In genomic region chr1:221246628-221247027, GRCh38 we compare ENCODE assay signal across 2 cellular contexts.
A peak's percentile ranks its signal among the peaks of the same experiment; 100 is the strongest.
TF ChIP-seq lines count a peak whose summit lies in the region.

No MANE protein-coding gene starts in this region.

TF ChIP-seq in HepG2, 621 proteins besides CTCF, POLR2A, EP300 and RAD21 (continues in another document):
- TF ChIP-seq, protein P1, sequence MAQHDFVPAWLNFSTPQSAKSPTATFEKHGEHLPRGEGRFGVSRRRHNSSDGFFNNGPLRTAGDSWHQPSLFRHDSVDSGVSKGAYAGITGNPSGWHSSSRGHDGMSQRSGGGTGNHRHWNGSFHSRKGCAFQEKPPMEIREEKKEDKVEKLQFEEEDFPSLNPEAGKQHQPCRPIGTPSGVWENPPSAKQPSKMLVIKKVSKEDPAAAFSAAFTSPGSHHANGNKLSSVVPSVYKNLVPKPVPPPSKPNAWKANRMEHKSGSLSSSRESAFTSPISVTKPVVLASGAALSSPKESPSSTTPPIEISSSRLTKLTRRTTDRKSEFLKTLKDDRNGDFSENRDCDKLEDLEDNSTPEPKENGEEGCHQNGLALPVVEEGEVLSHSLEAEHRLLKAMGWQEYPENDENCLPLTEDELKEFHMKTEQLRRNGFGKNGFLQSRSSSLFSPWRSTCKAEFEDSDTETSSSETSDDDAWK (CRISPR knock-in tag; IDR thresholded peaks at IDR 0.05) = no peak
- TF ChIP-seq, protein P2, sequence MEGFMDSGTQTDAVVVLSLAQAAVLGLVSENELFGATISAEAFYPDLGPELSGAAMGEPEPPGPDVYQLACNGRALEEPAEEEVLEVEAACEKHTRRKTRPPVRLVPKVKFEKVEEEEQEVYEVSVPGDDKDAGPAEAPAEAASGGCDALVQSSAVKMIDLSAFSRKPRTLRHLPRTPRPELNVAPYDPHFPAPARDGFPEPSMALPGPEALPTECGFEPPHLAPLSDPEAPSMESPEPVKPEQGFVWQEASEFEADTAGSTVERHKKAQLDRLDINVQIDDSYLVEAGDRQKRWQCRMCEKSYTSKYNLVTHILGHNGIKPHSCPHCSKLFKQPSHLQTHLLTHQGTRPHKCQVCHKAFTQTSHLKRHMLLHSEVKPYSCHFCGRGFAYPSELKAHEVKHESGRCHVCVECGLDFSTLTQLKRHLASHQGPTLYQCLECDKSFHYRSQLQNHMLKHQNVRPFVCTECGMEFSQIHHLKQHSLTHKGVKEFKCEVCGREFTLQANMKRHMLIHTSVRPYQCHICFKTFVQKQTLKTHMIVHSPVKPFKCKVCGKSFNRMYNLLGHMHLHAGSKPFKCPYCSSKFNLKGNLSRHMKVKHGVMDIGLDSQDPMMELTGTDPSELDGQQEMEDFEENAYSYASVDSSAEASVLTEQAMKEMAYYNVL (CRISPR knock-in tag; IDR thresholded peaks at IDR 0.05; ENCODE audit: borderline replicate concordance) = no peak
- TF ChIP-seq ZSCAN20 (CRISPR knock-in tag; IDR thresholded peaks at IDR 0.05; ENCODE audit: borderline replicate concordance) (no peak), SRSF1 (optimal IDR thresholded peaks at IDR 0.05; ENCODE audit: low read depth, low read length) (no peak), FOXA1 (IDR thresholded peaks at IDR 0.05) (no peak), FOXA1 (CRISPR knock-in tag; IDR thresholded peaks at IDR 0.05) (no peak), IRF2 (CRISPR knock-in tag; IDR thresholded peaks at IDR 0.05) (no peak), ISX (CRISPR knock-in tag; conservative IDR thresholded peaks at IDR 0.05) (no peak), MAFK (conservative IDR thresholded peaks at IDR 0.05 in 1 of 2, IDR thresholded peaks at IDR 0.05 in 1 of 2; ENCODE audit: low read length in 2 of 2) (peak; percentile 88 to 94), MAFF (IDR thresholded peaks at IDR 0.05; ENCODE audit: low read depth, low read length) (peak; percentile 90), NPAS2 (CRISPR knock-in tag; IDR thresholded peaks at IDR 0.05; ENCODE audit: borderline replicate concordance) (no peak)
- TF ChIP-seq, protein P3, sequence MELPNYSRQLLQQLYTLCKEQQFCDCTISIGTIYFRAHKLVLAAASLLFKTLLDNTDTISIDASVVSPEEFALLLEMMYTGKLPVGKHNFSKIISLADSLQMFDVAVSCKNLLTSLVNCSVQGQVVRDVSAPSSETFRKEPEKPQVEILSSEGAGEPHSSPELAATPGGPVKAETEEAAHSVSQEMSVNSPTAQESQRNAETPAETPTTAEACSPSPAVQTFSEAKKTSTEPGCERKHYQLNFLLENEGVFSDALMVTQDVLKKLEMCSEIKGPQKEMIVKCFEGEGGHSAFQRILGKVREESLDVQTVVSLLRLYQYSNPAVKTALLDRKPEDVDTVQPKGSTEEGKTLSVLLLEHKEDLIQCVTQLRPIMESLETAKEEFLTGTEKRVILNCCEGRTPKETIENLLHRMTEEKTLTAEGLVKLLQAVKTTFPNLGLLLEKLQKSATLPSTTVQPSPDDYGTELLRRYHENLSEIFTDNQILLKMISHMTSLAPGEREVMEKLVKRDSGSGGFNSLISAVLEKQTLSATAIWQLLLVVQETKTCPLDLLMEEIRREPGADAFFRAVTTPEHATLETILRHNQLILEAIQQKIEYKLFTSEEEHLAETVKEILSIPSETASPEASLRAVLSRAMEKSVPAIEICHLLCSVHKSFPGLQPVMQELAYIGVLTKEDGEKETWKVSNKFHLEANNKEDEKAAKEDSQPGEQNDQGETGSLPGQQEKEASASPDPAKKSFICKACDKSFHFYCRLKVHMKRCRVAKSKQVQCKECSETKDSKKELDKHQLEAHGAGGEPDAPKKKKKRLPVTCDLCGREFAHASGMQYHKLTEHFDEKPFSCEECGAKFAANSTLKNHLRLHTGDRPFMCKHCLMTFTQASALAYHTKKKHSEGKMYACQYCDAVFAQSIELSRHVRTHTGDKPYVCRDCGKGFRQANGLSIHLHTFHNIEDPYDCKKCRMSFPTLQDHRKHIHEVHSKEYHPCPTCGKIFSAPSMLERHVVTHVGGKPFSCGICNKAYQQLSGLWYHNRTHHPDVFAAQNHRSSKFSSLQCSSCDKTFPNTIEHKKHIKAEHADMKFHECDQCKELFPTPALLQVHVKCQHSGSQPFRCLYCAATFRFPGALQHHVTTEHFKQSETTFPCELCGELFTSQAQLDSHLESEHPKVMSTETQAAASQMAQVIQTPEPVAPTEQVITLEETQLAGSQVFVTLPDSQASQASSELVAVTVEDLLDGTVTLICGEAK (IDR thresholded peaks at IDR 0.05) = no peak
- TF ChIP-seq, protein P3 (CRISPR knock-in tag; IDR thresholded peaks at IDR 0.05) = no peak
- TF ChIP-seq, protein P4, sequence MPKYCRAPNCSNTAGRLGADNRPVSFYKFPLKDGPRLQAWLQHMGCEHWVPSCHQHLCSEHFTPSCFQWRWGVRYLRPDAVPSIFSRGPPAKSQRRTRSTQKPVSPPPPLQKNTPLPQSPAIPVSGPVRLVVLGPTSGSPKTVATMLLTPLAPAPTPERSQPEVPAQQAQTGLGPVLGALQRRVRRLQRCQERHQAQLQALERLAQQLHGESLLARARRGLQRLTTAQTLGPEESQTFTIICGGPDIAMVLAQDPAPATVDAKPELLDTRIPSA (CRISPR knock-in tag; IDR thresholded peaks at IDR 0.05; ENCODE audit: borderline replicate concordance) = no peak

TF ChIP-seq in H1, 55 proteins besides CTCF, POLR2A, EP300 and RAD21 (continued from another document):
- TF ChIP-seq, protein P5, sequence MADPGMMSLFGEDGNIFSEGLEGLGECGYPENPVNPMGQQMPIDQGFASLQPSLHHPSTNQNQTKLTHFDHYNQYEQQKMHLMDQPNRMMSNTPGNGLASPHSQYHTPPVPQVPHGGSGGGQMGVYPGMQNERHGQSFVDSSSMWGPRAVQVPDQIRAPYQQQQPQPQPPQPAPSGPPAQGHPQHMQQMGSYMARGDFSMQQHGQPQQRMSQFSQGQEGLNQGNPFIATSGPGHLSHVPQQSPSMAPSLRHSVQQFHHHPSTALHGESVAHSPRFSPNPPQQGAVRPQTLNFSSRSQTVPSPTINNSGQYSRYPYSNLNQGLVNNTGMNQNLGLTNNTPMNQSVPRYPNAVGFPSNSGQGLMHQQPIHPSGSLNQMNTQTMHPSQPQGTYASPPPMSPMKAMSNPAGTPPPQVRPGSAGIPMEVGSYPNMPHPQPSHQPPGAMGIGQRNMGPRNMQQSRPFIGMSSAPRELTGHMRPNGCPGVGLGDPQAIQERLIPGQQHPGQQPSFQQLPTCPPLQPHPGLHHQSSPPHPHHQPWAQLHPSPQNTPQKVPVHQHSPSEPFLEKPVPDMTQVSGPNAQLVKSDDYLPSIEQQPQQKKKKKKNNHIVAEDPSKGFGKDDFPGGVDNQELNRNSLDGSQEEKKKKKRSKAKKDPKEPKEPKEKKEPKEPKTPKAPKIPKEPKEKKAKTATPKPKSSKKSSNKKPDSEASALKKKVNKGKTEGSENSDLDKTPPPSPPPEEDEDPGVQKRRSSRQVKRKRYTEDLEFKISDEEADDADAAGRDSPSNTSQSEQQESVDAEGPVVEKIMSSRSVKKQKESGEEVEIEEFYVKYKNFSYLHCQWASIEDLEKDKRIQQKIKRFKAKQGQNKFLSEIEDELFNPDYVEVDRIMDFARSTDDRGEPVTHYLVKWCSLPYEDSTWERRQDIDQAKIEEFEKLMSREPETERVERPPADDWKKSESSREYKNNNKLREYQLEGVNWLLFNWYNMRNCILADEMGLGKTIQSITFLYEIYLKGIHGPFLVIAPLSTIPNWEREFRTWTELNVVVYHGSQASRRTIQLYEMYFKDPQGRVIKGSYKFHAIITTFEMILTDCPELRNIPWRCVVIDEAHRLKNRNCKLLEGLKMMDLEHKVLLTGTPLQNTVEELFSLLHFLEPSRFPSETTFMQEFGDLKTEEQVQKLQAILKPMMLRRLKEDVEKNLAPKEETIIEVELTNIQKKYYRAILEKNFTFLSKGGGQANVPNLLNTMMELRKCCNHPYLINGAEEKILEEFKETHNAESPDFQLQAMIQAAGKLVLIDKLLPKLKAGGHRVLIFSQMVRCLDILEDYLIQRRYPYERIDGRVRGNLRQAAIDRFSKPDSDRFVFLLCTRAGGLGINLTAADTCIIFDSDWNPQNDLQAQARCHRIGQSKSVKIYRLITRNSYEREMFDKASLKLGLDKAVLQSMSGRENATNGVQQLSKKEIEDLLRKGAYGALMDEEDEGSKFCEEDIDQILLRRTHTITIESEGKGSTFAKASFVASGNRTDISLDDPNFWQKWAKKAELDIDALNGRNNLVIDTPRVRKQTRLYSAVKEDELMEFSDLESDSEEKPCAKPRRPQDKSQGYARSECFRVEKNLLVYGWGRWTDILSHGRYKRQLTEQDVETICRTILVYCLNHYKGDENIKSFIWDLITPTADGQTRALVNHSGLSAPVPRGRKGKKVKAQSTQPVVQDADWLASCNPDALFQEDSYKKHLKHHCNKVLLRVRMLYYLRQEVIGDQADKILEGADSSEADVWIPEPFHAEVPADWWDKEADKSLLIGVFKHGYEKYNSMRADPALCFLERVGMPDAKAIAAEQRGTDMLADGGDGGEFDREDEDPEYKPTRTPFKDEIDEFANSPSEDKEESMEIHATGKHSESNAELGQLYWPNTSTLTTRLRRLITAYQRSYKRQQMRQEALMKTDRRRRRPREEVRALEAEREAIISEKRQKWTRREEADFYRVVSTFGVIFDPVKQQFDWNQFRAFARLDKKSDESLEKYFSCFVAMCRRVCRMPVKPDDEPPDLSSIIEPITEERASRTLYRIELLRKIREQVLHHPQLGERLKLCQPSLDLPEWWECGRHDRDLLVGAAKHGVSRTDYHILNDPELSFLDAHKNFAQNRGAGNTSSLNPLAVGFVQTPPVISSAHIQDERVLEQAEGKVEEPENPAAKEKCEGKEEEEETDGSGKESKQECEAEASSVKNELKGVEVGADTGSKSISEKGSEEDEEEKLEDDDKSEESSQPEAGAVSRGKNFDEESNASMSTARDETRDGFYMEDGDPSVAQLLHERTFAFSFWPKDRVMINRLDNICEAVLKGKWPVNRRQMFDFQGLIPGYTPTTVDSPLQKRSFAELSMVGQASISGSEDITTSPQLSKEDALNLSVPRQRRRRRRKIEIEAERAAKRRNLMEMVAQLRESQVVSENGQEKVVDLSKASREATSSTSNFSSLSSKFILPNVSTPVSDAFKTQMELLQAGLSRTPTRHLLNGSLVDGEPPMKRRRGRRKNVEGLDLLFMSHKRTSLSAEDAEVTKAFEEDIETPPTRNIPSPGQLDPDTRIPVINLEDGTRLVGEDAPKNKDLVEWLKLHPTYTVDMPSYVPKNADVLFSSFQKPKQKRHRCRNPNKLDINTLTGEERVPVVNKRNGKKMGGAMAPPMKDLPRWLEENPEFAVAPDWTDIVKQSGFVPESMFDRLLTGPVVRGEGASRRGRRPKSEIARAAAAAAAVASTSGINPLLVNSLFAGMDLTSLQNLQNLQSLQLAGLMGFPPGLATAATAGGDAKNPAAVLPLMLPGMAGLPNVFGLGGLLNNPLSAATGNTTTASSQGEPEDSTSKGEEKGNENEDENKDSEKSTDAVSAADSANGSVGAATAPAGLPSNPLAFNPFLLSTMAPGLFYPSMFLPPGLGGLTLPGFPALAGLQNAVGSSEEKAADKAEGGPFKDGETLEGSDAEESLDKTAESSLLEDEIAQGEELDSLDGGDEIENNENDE (IDR thresholded peaks at IDR 0.05; ENCODE audit: insufficient replicate concordance, low read length) = no peak
- TF ChIP-seq MAX (IDR thresholded peaks at IDR 0.05) (no peak), SP1 (IDR thresholded peaks at IDR 0.05; ENCODE audit: low read depth, low read length) (no peak), SAP30 (IDR thresholded peaks at IDR 0.05; ENCODE audit: insufficient read depth, insufficient replicate concordance, low read length) (no peak)
